In genomic region chr16:167117-167462, GRCh38 we compare ENCODE assay signal across 20 cellular contexts. TPM values are rescaled to one million over a fixed set of nuclear protein-coding genes. Genes with fewer than 3 reads are reported as not detected.
"Had no signal": no experiment of that assay in that cellular context is flagged by ENCODE, and none has a peak within 500 bp of the region (broad histone marks: within the 10 kb centered on the region; RNA-seq: fewer than 3 reads in every experiment).

No MANE protein-coding gene starts in this region.

- H3K9me2 ChIP-seq: SK-N-SH had no signal

- H3K4me3 Mint-ChIP-seq: activated CD4-positive, alpha-beta memory T cell treated with anti-CD3 and anti-CD28 coated beads, Interleukin-2, amount 10 ng/mL, durations not matched to agents 7 days and 5 days; endodermal cell; T-helper 1 cell treated with Interleukin-12 subunit alpha and Interleukin-12 subunit beta and Interleukin-4 antibody, amounts not matched to agents 30 μg/mL and 1 μg/mL, for 36 hours had no signal

- DNase-seq: activated CD4-positive, alpha-beta memory T cell treated with anti-CD3 and anti-CD28 coated beads, Interleukin-2, amount 10 ng/mL, durations not matched to agents 7 days and 5 days; activated CD8-positive, alpha-beta memory T cell treated with anti-CD3 and anti-CD28 coated beads, Interleukin-2, amount 50 U/mL, for 4 hours; activated naive CD4-positive, alpha-beta T cell treated with anti-CD3 and anti-CD28 coated beads, Interleukin-2, amount 50 U/mL, for 16 hours; endodermal cell; islet precursor cell; left ventricle myocardium superior; mesendoderm; SK-N-SH; stimulated activated CD4-positive, alpha-beta T cell treated with anti-CD3 and anti-CD28 coated beads, Interleukin-4, amount 100 ng/mL, for 4 hours; stomach had no signal

- H3K9ac ChIP-seq: SK-N-SH had no signal

- H3K27ac Mint-ChIP-seq: activated CD4-positive, alpha-beta memory T cell treated with anti-CD3 and anti-CD28 coated beads, Interleukin-2, amount 10 ng/mL, durations not matched to agents 7 days and 5 days; endodermal cell; T-helper 1 cell treated with Interleukin-12 subunit alpha and Interleukin-12 subunit beta and Interleukin-4 antibody, amounts not matched to agents 30 μg/mL and 1 μg/mL, for 36 hours had no signal

- ATAC-seq: activated CD4-positive, CD25-positive, alpha-beta regulatory T cell treated with anti-CD3 and anti-CD28 coated beads, Interleukin-2, amount 50 U/mL, for 24 hours; left ventricle myocardium superior had no signal

- H3K4me3 ChIP-seq: right atrium auricular region, skin epidermis, thoracic aorta had no signal

- H3K36me3 ChIP-seq: neutrophil, right atrium auricular region, stomach, thoracic aorta had no signal

- H3K9me3 ChIP-seq: neutrophil, right atrium auricular region, SK-N-SH, stomach, thoracic aorta had no signal

- H3K4me2 ChIP-seq: SK-N-SH had no signal

- H3K27ac ChIP-seq: neutrophil, right atrium auricular region, skin epidermis, stomach, thoracic aorta had no signal

- H3K9me3 Mint-ChIP-seq: activated CD4-positive, alpha-beta memory T cell treated with anti-CD3 and anti-CD28 coated beads, Interleukin-2, amount 10 ng/mL, durations not matched to agents 7 days and 5 days; endodermal cell; T-helper 1 cell treated with Interleukin-12 subunit alpha and Interleukin-12 subunit beta and Interleukin-4 antibody, amounts not matched to agents 30 μg/mL and 1 μg/mL, for 36 hours had no signal

RNA-seq across cellular contexts. Expression of gene HBM, which starts 1.3 kb away (rescaled TPM):
- total RNA-seq: activated CD4-positive, alpha-beta memory T cell treated with anti-CD3 and anti-CD28 coated beads, Interleukin-2, amount 10 ng/mL, durations not matched to agents 7 days and 5 days; chondrocyte; dermis microvascular lymphatic vessel endothelial cell; endodermal cell; left ventricle myocardium superior; thoracic aorta; ureter had no signal
- polyA plus RNA-seq: esophagus, SK-N-SH, stomach had no signal

RNA-seq across cellular contexts. Expression of gene HBA2, which starts 5.6 kb away (rescaled TPM):
- total RNA-seq: activated CD4-positive, alpha-beta memory T cell treated with anti-CD3 and anti-CD28 coated beads, Interleukin-2, amount 10 ng/mL, durations not matched to agents 7 days and 5 days; chondrocyte; dermis microvascular lymphatic vessel endothelial cell had no signal
- polyA plus RNA-seq: SK-N-SH had no signal

RNA-seq across cellular contexts. Expression of gene HBA1, which starts 9.4 kb away (rescaled TPM):
- total RNA-seq: activated CD4-positive, alpha-beta memory T cell treated with anti-CD3 and anti-CD28 coated beads, Interleukin-2, amount 10 ng/mL, durations not matched to agents 7 days and 5 days; chondrocyte; dermis microvascular lymphatic vessel endothelial cell had no signal
- polyA plus RNA-seq: SK-N-SH had no signal

RNA-seq across cellular contexts. Expression of gene HBQ1, which starts 13.2 kb away (rescaled TPM):
- total RNA-seq: activated CD4-positive, alpha-beta memory T cell treated with anti-CD3 and anti-CD28 coated beads, Interleukin-2, amount 10 ng/mL, durations not matched to agents 7 days and 5 days; chondrocyte; left ventricle myocardium superior; stomach; thoracic aorta; ureter had no signal
- polyA plus RNA-seq: esophagus, stomach had no signal

RNA-seq across cellular contexts. Expression of gene HBZ, which starts 14.6 kb away (rescaled TPM):
- total RNA-seq: activated CD4-positive, alpha-beta memory T cell treated with anti-CD3 and anti-CD28 coated beads, Interleukin-2, amount 10 ng/mL, durations not matched to agents 7 days and 5 days; chondrocyte; dermis microvascular lymphatic vessel endothelial cell; endodermal cell; left ventricle myocardium superior; right atrium auricular region; stomach; thoracic aorta; ureter had no signal
- polyA plus RNA-seq: esophagus, SK-N-SH, stomach had no signal
